Comparison of ENCODE assay signal across 9 cellular contexts in genomic region chr3:69855436-69856162, GRCh38.
DNase-seq lines count a peak whose midpoint lies in the region; ATAC-seq, FAIRE-seq and TF ChIP-seq lines count a peak whose summit lies in the region.
"Had no signal": no experiment of that assay in that cellular context is flagged by ENCODE, and none has a peak within 500 bp of the region (broad histone marks: within the 10 kb centered on the region; RNA-seq: fewer than 3 reads in every experiment).

No MANE protein-coding gene starts in this region.

- H3K36me3 ChIP-seq in PC-3 (ENCODE audit: low read depth, low read length) (no peaks in the 10 kb centered on the region), esophagus muscularis mucosa (no peaks in the 10 kb centered on the region), neural cell (ENCODE audit: insufficient read depth, low read length) (no peaks in the 10 kb centered on the region), mucosa of descending colon (ENCODE audit: low read depth) (no peaks in the 10 kb centered on the region)

- H3K27me3 ChIP-seq in PC-3 (ENCODE audit: low read length) (no peaks in the 10 kb centered on the region), esophagus muscularis mucosa (no peaks in the 10 kb centered on the region), neural cell (ENCODE audit: insufficient read depth, low read depth, low read length) (no peaks in the 10 kb centered on the region)

- TF ChIP-seq EP300 in esophagus muscularis mucosa (IDR thresholded peaks at IDR 0.05) (no peak), neural cell (conservative IDR thresholded peaks at IDR 0.05; ENCODE audit: poor library complexity, severe bottlenecking) (no peak)

- CTCF ChIA-PET in PC-3 (lab: Charles Lee): interaction anchor here (0.5 to 1.2 kb wide), 6 partner anchors 11 to 164 kb away, joined by 3 to 12 read pairs (median 4); no protein-coding TSS in a partner anchor

- H3K4me1 ChIP-seq in PC-3 (ENCODE audit: insufficient read depth, low read length) (peaks cover 21% of the 10 kb centered on the region), esophagus muscularis mucosa (peaks cover 34 to 47% (median 38%) of the 10 kb centered on the region in 4 donors), mucosa of descending colon (ENCODE audit: low read depth) (no peaks in the 10 kb centered on the region)

- H4K20me1 ChIP-seq in PC-3 (ENCODE audit: low read length) (no peaks in the 10 kb centered on the region), neural cell (ENCODE audit: insufficient read depth) (no peaks in the 10 kb centered on the region)

- 0 out of 2 replicates have a peak overlapping the region, but pooled peaks have one; percentile 6 for H3K4me2 ChIP-seq in PC-3 (ENCODE audit: low read length)
- H3K4me2 ChIP-seq in neural cell (ENCODE audit: low read length): no peak overlapping the region

- FAIRE-seq in D721Med (lab: Jason Lieb, UNC): no peak

- no peaks in the 10 kb centered on the region for H3K9me3 ChIP-seq in PC-3 (ENCODE audit: low read length)
- no peaks in the 10 kb centered on the region for H3K9me3 ChIP-seq in esophagus muscularis mucosa
- no peaks in the 10 kb centered on the region for H3K9me3 ChIP-seq in neural cell (ENCODE audit: low read length)
- no peaks in the 10 kb centered on the region for H3K9me3 ChIP-seq in mucosa of descending colon

- intact Hi-C loops in PC-3 (cut with micrococcal nuclease) (loop anchor here (1.0 to 5.0 kb wide), 6 partner anchors 49 to 178 kb away; no protein-coding TSS in a partner anchor), esophagus muscularis mucosa (cut with DNase I) (loop anchor here (5.0 to 10.0 kb wide), 2 partner anchors 71 to 163 kb away; no protein-coding TSS in a partner anchor), mucosa of descending colon (cut with DNase I, micrococcal nuclease) (no loop called here)

- H3K27me3 Mint-ChIP-seq in activated T-cell treated with anti-CD3 and anti-CD28 coated beads, Interleukin-2, amount 50 U/mL, for 4 hours (ENCODE audit: low read depth): peaks cover 3% of the 10 kb centered on the region

- BruUV-seq in PC-3 (replicated peaks; lab: Mats Ljungman, UMichigan): no TSS peak

- no peaks in the 10 kb centered on the region for H3K79me2 ChIP-seq in PC-3 (ENCODE audit: low read length)
- no peaks in the 10 kb centered on the region for H3K79me2 ChIP-seq in neural cell (replicated peaks; ENCODE audit: insufficient read depth, low read length)

- no peak overlapping the region for H2AFZ ChIP-seq in PC-3 (ENCODE audit: low read length)
- H2AFZ ChIP-seq in neural cell (ENCODE audit: low read depth, low read length): no peak overlapping the region

- TF ChIP-seq RAD21 in neural cell (conservative IDR thresholded peaks at IDR 0.05): peak; percentile 49

- H3K4me3 ChIP-seq in PC-3 (ENCODE audit: low read length): no peak overlapping the region
- no peak overlapping the region for H3K4me3 ChIP-seq in esophagus muscularis mucosa
- H3K4me3 ChIP-seq in neural cell (ENCODE audit: low read length): no peak overlapping the region
- H3K4me3 ChIP-seq in mucosa of descending colon: no peak overlapping the region

- no peak overlapping the region for H3K4me3 Mint-ChIP-seq in activated T-cell treated with anti-CD3 and anti-CD28 coated beads, Interleukin-2, amount 50 U/mL, for 4 hours

- H3K9me2 ChIP-seq in PC-3 (replicated peaks; ENCODE audit: low read length) (no peaks in the 10 kb centered on the region), neural cell (ENCODE audit: insufficient read depth, low read length) (no peaks in the 10 kb centered on the region)

- H3K4me1 Mint-ChIP-seq in activated T-cell treated with anti-CD3 and anti-CD28 coated beads, Interleukin-2, amount 50 U/mL, for 4 hours (ENCODE audit: low read depth): no peaks in the 10 kb centered on the region

- DNase-seq in D721Med (ENCODE audit: insufficient read length, low spot score) (no peak), PC-3 (peak; percentile 31), esophagus muscularis mucosa (ENCODE audit: extremely low spot score) (no peak), mucosa of descending colon (no peak), GM10266 (ENCODE audit: extremely low spot score) (no peak)
- DNase-seq in activated T-cell treated with anti-CD3 and anti-CD28 coated beads, Interleukin-2, amount 50 U/mL, for 4 hours: no peak
- DNase-seq: KBM-7 had no signal

- POLR2A ChIA-PET in PC-3 (lab: Charles Lee; ENCODE audit: unreplicated experiment): interaction anchor here (0.7 kb wide), 1 partner anchor 12 kb away, joined by 4 read pairs; no protein-coding TSS in a partner anchor

- H3K9ac ChIP-seq in PC-3 (ENCODE audit: low read length) (no peak overlapping the region), neural cell (ENCODE audit: low read length) (no peak overlapping the region)

- H3K27ac ChIP-seq in PC-3 (ENCODE audit: low read length) (no peak overlapping the region; the same call in 1 of the 2 replicates), esophagus muscularis mucosa (replicated peaks in 1 of 4) (peak overlapping the region; percentile 31 to 46 (median 40)), neural cell (ENCODE audit: low read length) (no peak overlapping the region)

- no peak for TF ChIP-seq POLR2A in esophagus muscularis mucosa (IDR thresholded peaks at IDR 0.05; ENCODE audit: low read depth)

- H3F3A ChIP-seq in PC-3 (ENCODE audit: low read length, unreplicated experiment) (no peaks in the 10 kb centered on the region), neural cell (ENCODE audit: insufficient read depth, low read length, poor library complexity, severe bottlenecking) (no peaks in the 10 kb centered on the region)

- peak; percentile 43 for ATAC-seq in PC-3
- no peak for ATAC-seq in HG03571 (IDR thresholded peaks at IDR 0.05; ENCODE audit: unreplicated experiment)
- no peak for ATAC-seq in mucosa of descending colon
- no peak for ATAC-seq in activated T-cell treated with anti-CD3 and anti-CD28 coated beads, Interleukin-2, amount 50 U/mL, for 4 hours

- TF ChIP-seq CTCF in D721Med (IDR thresholded peaks at IDR 0.05; ENCODE audit: insufficient read depth, missing control alignments) (peak; percentile 56), PC-3 (conservative IDR thresholded peaks at IDR 0.05; ENCODE audit: low read depth, low read length) (peak; percentile 56), esophagus muscularis mucosa (IDR thresholded peaks at IDR 0.05) (peak; percentile 47 to 52 (median 48)), neural cell (IDR thresholded peaks at IDR 0.05; ENCODE audit: poor library complexity, severe bottlenecking) (peak; percentile 56), mucosa of descending colon (IDR thresholded peaks at IDR 0.05) (no peak), GM10266 (IDR thresholded peaks at IDR 0.05; ENCODE audit: control insufficient read depth, insufficient read depth, low read depth, missing control alignments) (no peak)

- H3K9me3 Mint-ChIP-seq in activated T-cell treated with anti-CD3 and anti-CD28 coated beads, Interleukin-2, amount 50 U/mL, for 4 hours: no peaks in the 10 kb centered on the region

- 23% methylated on average over 5 of the region's 5 CpGs for WGBS in esophagus muscularis mucosa

- H3K36me3 Mint-ChIP-seq in activated T-cell treated with anti-CD3 and anti-CD28 coated beads, Interleukin-2, amount 50 U/mL, for 4 hours (ENCODE audit: insufficient read depth): no peaks in the 10 kb centered on the region

TF ChIP-seq in neural cell, 6 proteins besides CTCF, POLR2A, EP300 and RAD21:
- TF ChIP-seq EZH2 (IDR thresholded peaks at IDR 0.05; ENCODE audit: borderline replicate concordance, insufficient read depth, low read length, poor library complexity, severe bottlenecking) (no peak), SMC3 (conservative IDR thresholded peaks at IDR 0.05; ENCODE audit: poor library complexity) (peak; percentile 56)

Comparison
In these comparisons a context has a peak if more than half of its experiments do, and no peak if none do; other contexts are left out.
1. CTCF ChIP-seq: peak in D721Med (single experiment), PC-3 (single experiment), esophagus muscularis mucosa (3 of 3) and neural cell (single experiment); none in mucosa of descending colon (single experiment) and GM10266 (single experiment).
2. H3K27ac ChIP-seq: peak in esophagus muscularis mucosa (4 of 4); none in PC-3 (single experiment) and neural cell (single experiment).
3. intact Hi-C loops: an anchor here in PC-3 (1.0 to 5.0 kb wide) and esophagus muscularis mucosa (5.0 to 10.0 kb wide); none called in mucosa of descending colon.